In the genomic region with DNA sequence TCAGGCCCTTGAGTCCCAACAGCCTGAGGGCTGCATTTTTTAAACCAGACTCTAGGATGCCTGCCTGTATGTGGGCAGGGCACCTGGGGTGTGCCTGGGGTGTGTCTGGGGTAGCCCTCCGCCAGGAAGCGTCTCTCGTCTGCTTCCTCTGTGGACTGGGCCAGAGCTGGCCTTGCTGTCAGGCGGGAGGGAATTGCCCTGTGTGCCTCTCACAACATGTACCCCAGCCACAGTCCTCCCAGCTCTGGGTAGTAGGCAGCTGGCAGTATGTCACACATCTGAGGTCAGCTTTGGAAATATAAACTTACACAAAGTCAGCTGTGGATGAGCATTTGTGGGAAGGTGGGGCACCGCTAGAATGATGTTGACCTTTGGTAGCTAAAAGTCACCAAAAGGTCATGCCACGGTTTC, we compare ENCODE assay signal across 17 cellular contexts. TPM values are rescaled to one million over a fixed set of nuclear protein-coding genes. Genes with fewer than 3 reads are reported as not detected.
A peak's percentile ranks its signal among the peaks of the same experiment; 100 is the strongest.
DNase-seq lines count a peak whose midpoint lies in the region; ATAC-seq and TF ChIP-seq lines count a peak whose summit lies in the region.
"Had no signal": no experiment of that assay in that cellular context is flagged by ENCODE, and none has a peak within 500 bp of the region (broad histone marks: within the 10 kb centered on the region; RNA-seq: fewer than 3 reads in every experiment).

No MANE protein-coding gene starts in this region.

- no peak overlapping the region for H2BK20ac ChIP-seq in H9 (ENCODE audit: low read depth, low read length, poor library complexity, severe bottlenecking)

- no peak overlapping the region for H4K8ac ChIP-seq in H9 (replicated peaks; ENCODE audit: insufficient read length, low read depth, low read length)

- no peak overlapping the region for H3K23ac ChIP-seq in H9 (ENCODE audit: insufficient read length, low read depth, low read length)

- H3K4me3 Mint-ChIP-seq in CD4-positive, alpha-beta T cell: peak overlapping the region; percentile 14
- no peak overlapping the region for H3K4me3 Mint-ChIP-seq in activated T-helper 1 cell treated with anti-CD3 and anti-CD28 coated beads, Interleukin-12 subunit alpha, Interleukin-12 subunit beta, Interleukin-2, Interleukin-4 antibody, amounts not matched to agents 30 ng/mL and 10 ng/mL and 1 ng/mL, durations not matched to agents 14 hours and 24 hours and 36 hours
- peak overlapping the region; percentile 26 to 87 (median 56) for H3K4me3 Mint-ChIP-seq in naive thymus-derived CD4-positive, alpha-beta T cell
- H3K4me3 Mint-ChIP-seq in H9: no peak overlapping the region
- H3K4me3 Mint-ChIP-seq: CD14-positive monocyte had no signal

- no peak for TF ChIP-seq CTCF in CD4-positive, alpha-beta T cell (IDR thresholded peaks at IDR 0.05)
- TF ChIP-seq CTCF in HEK293 (tag by site-specific recombination; IDR thresholded peaks at IDR 0.05): no peak
- TF ChIP-seq CTCF in thyroid gland (IDR thresholded peaks at IDR 0.05): no peak
- no peak for TF ChIP-seq CTCF in H9 (conservative IDR thresholded peaks at IDR 0.05)

- DNase-seq in CD4-positive, alpha-beta T cell: no peak
- no peak for DNase-seq in activated T-helper 1 cell treated with anti-CD3 and anti-CD28 coated beads, Interleukin-12 subunit alpha, Interleukin-12 subunit beta, Interleukin-2, Interleukin-4 antibody, amounts not matched to agents 30 ng/mL and 10 ng/mL and 1 ng/mL, durations not matched to agents 14 hours and 24 hours and 36 hours (ENCODE audit: low spot score)
- DNase-seq in naive thymus-derived CD4-positive, alpha-beta T cell: no peak
- DNase-seq in thyroid gland: no peak
- no peak for DNase-seq in H9
- no peak for DNase-seq in NCI-H1930 (lab: John Stamatoyannopoulos, UW)
- DNase-seq: body of pancreas, esophagus squamous epithelium, heart left ventricle, NCI-H1417 treated with DMSO at 0.1 percent for 48 hours, NCI-H446 treated with DMSO at 0.1 percent for 48 hours, posterior cingulate gyrus had no signal

- H3K36me3 Mint-ChIP-seq in CD4-positive, alpha-beta T cell (ENCODE audit: low read depth): peaks cover 33% of the 10 kb centered on the region
- H3K36me3 Mint-ChIP-seq in activated T-helper 1 cell treated with anti-CD3 and anti-CD28 coated beads, Interleukin-12 subunit alpha, Interleukin-12 subunit beta, Interleukin-2, Interleukin-4 antibody, amounts not matched to agents 30 ng/mL and 10 ng/mL and 1 ng/mL, durations not matched to agents 14 hours and 24 hours and 36 hours (ENCODE audit: low read depth): peaks cover 53% of the 10 kb centered on the region
- H3K36me3 Mint-ChIP-seq in naive thymus-derived CD4-positive, alpha-beta T cell: peaks cover 3 to 22% (median 15%) of the 10 kb centered on the region in 5 donors
- H3K36me3 Mint-ChIP-seq in H9 (ENCODE audit: insufficient read depth in 1 of 3, low read depth in 3 of 3): peaks cover 0 to 2% (median 0%) of the 10 kb centered on the region in 3 experiments; a peak in 1 of 7 replicates

- no peak overlapping the region for H3K9ac ChIP-seq in H9 (ENCODE audit: extremely low read depth, insufficient read length, low read length)
- H3K9ac ChIP-seq: KMS-11 had no signal

- H3K4me3 ChIP-seq in HEK293 (ENCODE audit: low read depth, low read length): no peak overlapping the region
- H3K4me3 ChIP-seq in naive thymus-derived CD4-positive, alpha-beta T cell (ENCODE audit: low read length): no peak overlapping the region
- no peak overlapping the region for H3K4me3 ChIP-seq in thyroid gland (replicated peaks in 1 of 3)
- H3K4me3 ChIP-seq: body of pancreas, esophagus squamous epithelium, heart left ventricle had no signal

- H2BK5ac ChIP-seq in H9 (ENCODE audit: insufficient read length, low read length): no peak overlapping the region

- H3K56ac ChIP-seq in H9 (ENCODE audit: insufficient read length, low read depth, low read length): no peak overlapping the region

- H3K4me1 Mint-ChIP-seq in CD4-positive, alpha-beta T cell (ENCODE audit: low read depth): peaks cover 89% of the 10 kb centered on the region
- peaks cover 80% of the 10 kb centered on the region for H3K4me1 Mint-ChIP-seq in activated T-helper 1 cell treated with anti-CD3 and anti-CD28 coated beads, Interleukin-12 subunit alpha, Interleukin-12 subunit beta, Interleukin-2, Interleukin-4 antibody, amounts not matched to agents 30 ng/mL and 10 ng/mL and 1 ng/mL, durations not matched to agents 14 hours and 24 hours and 36 hours (ENCODE audit: low read depth)
- peaks cover 72 to 97% (median 89%) of the 10 kb centered on the region in 7 donors for H3K4me1 Mint-ChIP-seq in naive thymus-derived CD4-positive, alpha-beta T cell
- peaks cover 26 to 28% of the 10 kb centered on the region in 2 experiments for H3K4me1 Mint-ChIP-seq in H9

- H3T11ph ChIP-seq in H9 (ENCODE audit: low read length): no peak overlapping the region

- no peak overlapping the region for H2BK12ac ChIP-seq in H9 (ENCODE audit: insufficient read length, low read depth, low read length)

- no peak overlapping the region for H4K91ac ChIP-seq in H9 (ENCODE audit: insufficient read length, low read depth, low read length)

- no peak overlapping the region for H3K4me2 ChIP-seq in H9 (ENCODE audit: insufficient read depth, insufficient read length, low read length)
- H3K4me2 ChIP-seq: KMS-11 had no signal

- no peaks in the 10 kb centered on the region for H3K4me1 ChIP-seq in HEK293 (ENCODE audit: control insufficient read depth, insufficient read depth, low read length)
- H3K4me1 ChIP-seq in naive thymus-derived CD4-positive, alpha-beta T cell (ENCODE audit: control insufficient read depth in 2 of 2, insufficient read depth in 2 of 2, low read length in 2 of 2): peaks cover 70 to 72% of the 10 kb centered on the region in 2 donors
- peaks cover 0 to 3% of the 10 kb centered on the region in 2 donors for H3K4me1 ChIP-seq in thyroid gland
- H3K4me1 ChIP-seq in H9 (ENCODE audit: insufficient read depth, low read length): peaks cover 8% of the 10 kb centered on the region

- peak overlapping the region; percentile 62 for H3K27ac Mint-ChIP-seq in CD4-positive, alpha-beta T cell
- peak overlapping the region; percentile 34 for H3K27ac Mint-ChIP-seq in activated T-helper 1 cell treated with anti-CD3 and anti-CD28 coated beads, Interleukin-12 subunit alpha, Interleukin-12 subunit beta, Interleukin-2, Interleukin-4 antibody, amounts not matched to agents 30 ng/mL and 10 ng/mL and 1 ng/mL, durations not matched to agents 14 hours and 24 hours and 36 hours
- peak overlapping the region in 6 of 9 donors; percentile 6 to 51 (median 26) for H3K27ac Mint-ChIP-seq in naive thymus-derived CD4-positive, alpha-beta T cell
- 0 out of 7 replicates have a peak overlapping the region, but pooled peaks of 1 of the 3 experiments have one; percentile 53 for H3K27ac Mint-ChIP-seq in H9

- no peak overlapping the region for H3K18ac ChIP-seq in H9 (ENCODE audit: insufficient read length, low read depth, low read length)

- intact Hi-C loops in CD4-positive, alpha-beta T cell (cut with DNase I, micrococcal nuclease): no loop called here
- intact Hi-C loops in activated T-helper 1 cell treated with anti-CD3 and anti-CD28 coated beads, Interleukin-12 subunit alpha, Interleukin-12 subunit beta, Interleukin-2, Interleukin-4 antibody, amounts not matched to agents 30 ng/mL and 10 ng/mL and 1 ng/mL, durations not matched to agents 14 hours and 24 hours and 36 hours (cut with micrococcal nuclease): no loop called here
- intact Hi-C loops in naive thymus-derived CD4-positive, alpha-beta T cell (cut with micrococcal nuclease): no loop called here
- intact Hi-C loops in thyroid gland (cut with DNase I): loop anchor here (10.0 kb wide), 1 partner anchor 155 kb away; a partner anchor contains a TSS

- H3K14ac ChIP-seq in H9 (ENCODE audit: insufficient read depth, low read length): no peak overlapping the region

- H3K4ac ChIP-seq in H9 (ENCODE audit: low read depth, low read length): no peak overlapping the region

- H3K27me3 Mint-ChIP-seq in CD4-positive, alpha-beta T cell: no peaks in the 10 kb centered on the region
- H3K27me3 Mint-ChIP-seq in activated T-helper 1 cell treated with anti-CD3 and anti-CD28 coated beads, Interleukin-12 subunit alpha, Interleukin-12 subunit beta, Interleukin-2, Interleukin-4 antibody, amounts not matched to agents 30 ng/mL and 10 ng/mL and 1 ng/mL, durations not matched to agents 14 hours and 24 hours and 36 hours (ENCODE audit: insufficient read depth): no peaks in the 10 kb centered on the region
- no peaks in the 10 kb centered on the region for H3K27me3 Mint-ChIP-seq in naive thymus-derived CD4-positive, alpha-beta T cell
- H3K27me3 Mint-ChIP-seq in H9 (ENCODE audit: low read depth): no peaks in the 10 kb centered on the region

- H2AFZ ChIP-seq in H9 (ENCODE audit: low read length): no peak overlapping the region

- WGBS in thyroid gland, 2 donors: 80 to 96% methylated on average over 5 to 6 of the region's 6 CpGs
- WGBS in H9 (ENCODE audit: extremely low coverage, insufficient read length, low lambda C conversion rate): no CpG with 5 or more reads among the region's 6 CpGs

- H2BK15ac ChIP-seq in H9 (ENCODE audit: low read depth, low read length): no peak overlapping the region

- peaks cover 3% of the 10 kb centered on the region; the same call in 1 of the 2 replicates for H3K79me2 ChIP-seq in H9 (ENCODE audit: insufficient read depth, low read length)

- H2AK5ac ChIP-seq in H9 (ENCODE audit: insufficient read length, low read length): no peak overlapping the region

- no peak overlapping the region for H4K5ac ChIP-seq in H9 (ENCODE audit: insufficient read length, low read depth, low read length)

- POLR2A ChIA-PET in CD4-positive, alpha-beta T cell (lab: Charles Lee): interaction anchor here (5.8 kb wide), 1 partner anchor 12 kb away, joined by 44 read pairs; a partner anchor contains a TSS
- POLR2A ChIA-PET in HEK293 (lab: Yijun Ruan, JAX): interaction anchor here (1.2 kb wide), 1 partner anchor 14 kb away, joined by 3 read pairs; no protein-coding TSS in a partner anchor
- POLR2A ChIA-PET in naive thymus-derived CD4-positive, alpha-beta T cell (lab: Charles Lee): interaction anchor here (6.5 kb wide), 1 partner anchor 12 kb away, joined by 49 read pairs; a partner anchor contains a TSS

- CTCF ChIA-PET in CD4-positive, alpha-beta T cell (lab: Charles Lee): interaction anchor here (0.8 kb wide), 1 partner anchor 175 kb away, joined by 3 read pairs; no protein-coding TSS in a partner anchor
- CTCF ChIA-PET in HEK293 (lab: Yijun Ruan, JAX): interaction anchor here (0.8 to 1.9 kb wide), 2 partner anchors 13 to 16 kb away, joined by 4 to 10 read pairs; no protein-coding TSS in a partner anchor
- CTCF ChIA-PET in naive thymus-derived CD4-positive, alpha-beta T cell (lab: Charles Lee): interaction anchor here (1.2 to 5.1 kb wide), 3 partner anchors 13 to 130 kb away, joined by 3 to 25 read pairs (median 3); a partner anchor contains a TSS

- no peaks in the 10 kb centered on the region for H4K20me1 ChIP-seq in H9 (ENCODE audit: control insufficient read depth, insufficient read depth, insufficient read length)

- H3K27ac ChIP-seq in CD4-positive, alpha-beta T cell (ENCODE audit: low read depth, low read length): no peak overlapping the region
- H3K27ac ChIP-seq in HEK293 (ENCODE audit: extremely low read depth, low read depth, low read length) (no peak overlapping the region), thyroid gland (no peak overlapping the region), H9 (ENCODE audit: insufficient read length, low read depth, low read length) (no peak overlapping the region)
- no peak overlapping the region for H3K27ac ChIP-seq in naive thymus-derived CD4-positive, alpha-beta T cell (ENCODE audit: low read depth, low read length)
- H3K27ac ChIP-seq: body of pancreas, esophagus squamous epithelium, heart left ventricle, HL-60, KMS-11 had no signal

- peaks cover 2% of the 10 kb centered on the region for H3K79me1 ChIP-seq in H9 (ENCODE audit: insufficient read depth, low read depth, low read length, poor library complexity, severe bottlenecking)

- no peaks in the 10 kb centered on the region for H3K9me3 ChIP-seq in CD4-positive, alpha-beta T cell (ENCODE audit: control insufficient read depth, low read length)
- H3K9me3 ChIP-seq in HEK293 (ENCODE audit: control insufficient read depth, insufficient read depth, low read depth, low read length): no peaks in the 10 kb centered on the region
- H3K9me3 ChIP-seq in naive thymus-derived CD4-positive, alpha-beta T cell (ENCODE audit: control insufficient read depth in 2 of 3, low read length in 3 of 3): no peaks in the 10 kb centered on the region
- no peaks in the 10 kb centered on the region for H3K9me3 ChIP-seq in thyroid gland
- H3K9me3 ChIP-seq in H9 (ENCODE audit: control insufficient read depth, low read depth, low read length): no peaks in the 10 kb centered on the region
- H3K9me3 ChIP-seq: body of pancreas, esophagus squamous epithelium, heart left ventricle had no signal

- H3K27me3 ChIP-seq in CD4-positive, alpha-beta T cell (ENCODE audit: control insufficient read depth, insufficient read depth, low read length): no peaks in the 10 kb centered on the region
- no peaks in the 10 kb centered on the region for H3K27me3 ChIP-seq in naive thymus-derived CD4-positive, alpha-beta T cell (ENCODE audit: control insufficient read depth in 2 of 2, insufficient read depth in 2 of 2, low read length in 2 of 2)
- no peaks in the 10 kb centered on the region for H3K27me3 ChIP-seq in thyroid gland
- no peaks in the 10 kb centered on the region for H3K27me3 ChIP-seq in H9 (ENCODE audit: insufficient read depth, low read length)
- H3K27me3 ChIP-seq: body of pancreas, esophagus squamous epithelium, heart left ventricle had no signal

- H2BK120ac ChIP-seq in H9 (ENCODE audit: low read depth, low read length, poor library complexity, severe bottlenecking): no peak overlapping the region

- H3K23me2 ChIP-seq in H9 (ENCODE audit: insufficient read length, low read depth, low read length, poor library complexity, severe bottlenecking): no peaks in the 10 kb centered on the region

- ATAC-seq in CD4-positive, alpha-beta T cell (ENCODE audit: poor library complexity): no peak
- ATAC-seq in naive thymus-derived CD4-positive, alpha-beta T cell: peak; percentile 26
- ATAC-seq: body of pancreas, heart left ventricle, SK-N-SH treated with all-trans-retinoic acid at 6 μM for 48 hours had no signal

- H3K36me3 ChIP-seq in HEK293 (ENCODE audit: control insufficient read depth in 2 of 2, insufficient read depth in 1 of 2, low read length in 2 of 2): no peaks in the 10 kb centered on the region
- no peaks in the 10 kb centered on the region for H3K36me3 ChIP-seq in naive thymus-derived CD4-positive, alpha-beta T cell (ENCODE audit: control insufficient read depth in 2 of 3, insufficient read depth in 3 of 3, low read length in 3 of 3)
- no peaks in the 10 kb centered on the region for H3K36me3 ChIP-seq in thyroid gland
- H3K36me3 ChIP-seq: esophagus squamous epithelium, heart left ventricle had no signal

- no peaks in the 10 kb centered on the region for H3K9me3 Mint-ChIP-seq in CD4-positive, alpha-beta T cell
- H3K9me3 Mint-ChIP-seq in activated T-helper 1 cell treated with anti-CD3 and anti-CD28 coated beads, Interleukin-12 subunit alpha, Interleukin-12 subunit beta, Interleukin-2, Interleukin-4 antibody, amounts not matched to agents 30 ng/mL and 10 ng/mL and 1 ng/mL, durations not matched to agents 14 hours and 24 hours and 36 hours: no peaks in the 10 kb centered on the region
- no peaks in the 10 kb centered on the region for H3K9me3 Mint-ChIP-seq in naive thymus-derived CD4-positive, alpha-beta T cell
- H3K9me3 Mint-ChIP-seq in H9: no peaks in the 10 kb centered on the region

- no peak for TF ChIP-seq POLR2A in thyroid gland (IDR thresholded peaks at IDR 0.05)

RNA-seq across cellular contexts. Expression of a gene that starts 13.0 kb away (rescaled TPM):
- 10 to 100 TPM; 21.9 to 23.2 TPM for total RNA-seq in CD4-positive, alpha-beta T cell
- total RNA-seq in activated T-helper 1 cell treated with anti-CD3 and anti-CD28 coated beads, Interleukin-12 subunit alpha, Interleukin-12 subunit beta, Interleukin-2, Interleukin-4 antibody, amounts not matched to agents 30 ng/mL and 10 ng/mL and 1 ng/mL, durations not matched to agents 14 hours and 24 hours and 36 hours: 54.3 and 57.2 TPM in 2 replicates
- 10 to 100 TPM; 36.2 to 72.2 (median 55.8) TPM for total RNA-seq in naive thymus-derived CD4-positive, alpha-beta T cell
- polyA plus RNA-seq in naive thymus-derived CD4-positive, alpha-beta T cell: 10 to 100 TPM; 19.1 to 29.0 TPM
- total RNA-seq in thyroid gland: 1 to 10 TPM; 3.1 to 5.9 (median 4.0) TPM
- total RNA-seq in H9 (2021): 16.8 and 19.1 TPM in 2 replicates

Comparison
In these comparisons a context has a peak if more than half of its experiments do, and no peak if none do; other contexts are left out.
1. H3K4me3 Mint-ChIP-seq: peak in CD4-positive, alpha-beta T cell (single experiment) and naive thymus-derived CD4-positive, alpha-beta T cell (10 of 10); none in activated T-helper 1 cell treated with anti-CD3 and anti-CD28 coated beads, Interleukin-12 subunit alpha, Interleukin-12 subunit beta, Interleukin-2, Interleukin-4 antibody, amounts not matched to agents 30 ng/mL and 10 ng/mL and 1 ng/mL, durations not matched to agents 14 hours and 24 hours and 36 hours (single experiment) and H9 (0 of 2).